Comparison of ENCODE assay signal across 17 cellular contexts in the genomic region with DNA sequence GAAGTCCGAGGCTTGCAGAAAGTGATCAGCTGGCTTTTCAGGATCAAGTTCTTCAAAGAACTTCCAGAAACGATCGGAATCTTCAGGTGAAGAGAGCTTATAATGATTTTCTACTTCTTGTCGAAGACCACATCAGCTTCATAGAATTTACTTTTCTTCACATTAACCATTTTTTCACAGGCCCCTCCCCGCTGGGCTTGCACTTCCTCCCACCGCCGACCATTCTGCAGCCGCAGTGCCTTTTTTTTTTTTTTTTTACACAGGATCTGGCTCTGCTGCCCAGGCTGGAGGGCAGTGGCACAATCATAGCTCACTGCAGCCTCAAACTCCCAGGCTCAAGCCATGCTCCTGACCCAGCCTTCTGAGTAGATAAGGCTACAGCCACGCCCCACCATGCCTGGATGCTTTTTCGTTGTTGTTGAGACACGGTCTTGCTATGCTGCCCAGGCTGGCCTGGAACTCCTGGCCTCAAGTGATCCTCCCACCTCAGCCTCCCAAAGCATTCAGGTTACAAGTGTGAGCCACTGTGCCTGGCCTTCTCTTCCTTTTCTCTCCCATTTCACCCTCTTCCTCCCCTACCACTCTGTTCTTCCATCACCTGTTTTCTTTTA.
"Had no signal": no experiment of that assay in that cellular context is flagged by ENCODE, and none has a peak within 500 bp of the region (broad histone marks: within the 10 kb centered on the region; RNA-seq: fewer than 3 reads in every experiment).

No MANE protein-coding gene starts in this region.

- H3K27ac Mint-ChIP-seq: activated naive CD4-positive, alpha-beta T cell treated with anti-CD3 and anti-CD28 coated beads, Interleukin-2, amount 10 ng/mL, durations not matched to agents 7 days and 5 days; activated T-helper 17 cell treated with anti-CD3 and anti-CD28 coated beads, Interleukin-2, amount 50 U/mL, for 72 hours; stimulated activated naive B cell treated with anti-CD40 and anti-IgM and Interleukin-4, amounts not matched to agents 10 μg/mL and 1 μg/mL and 100 μg/mL, for 72 hours; T-helper 2 cell treated with Interferon-gamma antibody and Interleukin-4, amounts not matched to agents 5 μg/mL and 100 μg/mL, for 36 hours had no signal

- DNase-seq: activated CD4-positive, alpha-beta T cell treated with anti-CD3 and anti-CD28 coated beads, Interleukin-2, amount 50 U/mL, for 1 hour; activated CD8-positive, alpha-beta memory T cell treated with anti-CD3 and anti-CD28 coated beads for 24 hours; activated naive CD4-positive, alpha-beta T cell treated with anti-CD3 and anti-CD28 coated beads, Interleukin-2, amount 10 ng/mL, durations not matched to agents 7 days and 5 days; dermis blood vessel endothelial cell; left colon; midbrain; nucleus accumbens; retina; stimulated activated CD4-positive, alpha-beta T cell treated with anti-CD3 and anti-CD28 coated beads, Interleukin-2, amount 100 ng/mL, for 48 hours; stimulated activated naive B cell treated with anti-CD40 and anti-IgM and Interleukin-4, amounts not matched to agents 10 μg/mL and 1 μg/mL and 100 μg/mL, for 72 hours; tibial artery had no signal

- H3K9me3 ChIP-seq: gastroesophageal sphincter, tibial artery, vagina had no signal

- H3K36me3 Mint-ChIP-seq: activated naive CD4-positive, alpha-beta T cell treated with anti-CD3 and anti-CD28 coated beads, Interleukin-2, amount 10 ng/mL, durations not matched to agents 7 days and 5 days; stimulated activated naive B cell treated with anti-CD40 and anti-IgM and Interleukin-4, amounts not matched to agents 10 μg/mL and 1 μg/mL and 100 μg/mL, for 72 hours had no signal

- H3K4me3 ChIP-seq: gastroesophageal sphincter, lung, tibial artery, vagina had no signal

- H3K27me3 ChIP-seq: gastroesophageal sphincter, vagina had no signal

- H3K9me3 Mint-ChIP-seq: activated naive CD4-positive, alpha-beta T cell treated with anti-CD3 and anti-CD28 coated beads, Interleukin-2, amount 10 ng/mL, durations not matched to agents 7 days and 5 days; activated T-helper 17 cell treated with anti-CD3 and anti-CD28 coated beads, Interleukin-2, amount 50 U/mL, for 72 hours; stimulated activated naive B cell treated with anti-CD40 and anti-IgM and Interleukin-4, amounts not matched to agents 10 μg/mL and 1 μg/mL and 100 μg/mL, for 72 hours; T-helper 2 cell treated with Interferon-gamma antibody and Interleukin-4, amounts not matched to agents 5 μg/mL and 100 μg/mL, for 36 hours had no signal

- ATAC-seq: activated CD4-positive, CD25-positive, alpha-beta regulatory T cell treated with anti-CD3 and anti-CD28 coated beads, Interleukin-2, amount 50 U/mL, for 24 hours; activated T-helper 17 cell treated with anti-CD3 and anti-CD28 coated beads, Interleukin-2, amount 50 U/mL, for 72 hours; gastroesophageal sphincter; left colon; stimulated activated naive B cell treated with anti-CD40 and anti-IgM and Interleukin-4, amounts not matched to agents 10 μg/mL and 1 μg/mL and 100 μg/mL, for 72 hours had no signal

- H3K36me3 ChIP-seq: gastroesophageal sphincter, tibial artery, vagina had no signal

- H3K27ac ChIP-seq: gastroesophageal sphincter, tibial artery, vagina had no signal

- H3K4me3 Mint-ChIP-seq: activated naive CD4-positive, alpha-beta T cell treated with anti-CD3 and anti-CD28 coated beads, Interleukin-2, amount 10 ng/mL, durations not matched to agents 7 days and 5 days; activated T-helper 17 cell treated with anti-CD3 and anti-CD28 coated beads, Interleukin-2, amount 50 U/mL, for 72 hours; stimulated activated naive B cell treated with anti-CD40 and anti-IgM and Interleukin-4, amounts not matched to agents 10 μg/mL and 1 μg/mL and 100 μg/mL, for 72 hours; T-helper 2 cell treated with Interferon-gamma antibody and Interleukin-4, amounts not matched to agents 5 μg/mL and 100 μg/mL, for 36 hours had no signal
